Comparison of ENCODE assay signal across 12 cellular contexts in the genomic region with DNA sequence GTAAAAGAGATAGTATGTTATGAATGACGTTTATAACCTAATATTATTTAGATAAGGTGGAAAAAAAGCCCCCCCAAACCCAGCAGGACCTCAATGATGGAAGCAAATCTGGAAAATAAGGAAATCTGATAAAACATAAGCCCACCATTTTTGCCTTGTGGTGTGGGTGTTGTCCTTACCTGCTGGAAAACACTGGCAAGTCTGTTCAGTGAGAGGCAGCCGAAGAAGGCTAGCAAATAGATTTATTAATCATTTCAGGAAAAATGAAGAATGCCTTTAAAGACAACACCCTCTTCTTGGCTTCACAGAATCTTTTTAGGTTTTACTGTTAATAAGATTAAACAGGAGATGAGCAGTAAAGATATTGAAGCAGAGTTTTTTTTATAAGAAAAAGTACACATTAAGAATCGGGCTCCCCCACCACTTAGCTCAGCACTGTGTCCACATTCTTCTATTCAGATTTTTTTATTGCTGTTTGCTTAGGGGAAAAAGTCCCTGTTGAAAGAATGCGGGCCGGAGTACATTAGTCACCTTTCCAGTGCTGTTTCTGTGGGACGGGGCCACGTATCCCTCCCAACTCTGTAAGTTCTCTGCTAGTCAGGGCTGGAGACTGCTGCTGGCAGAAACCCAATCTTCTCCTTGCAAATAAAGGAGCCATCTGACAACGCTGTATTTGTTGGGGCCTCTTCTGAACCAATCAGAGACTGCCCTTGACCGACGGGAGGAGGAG.
DNase-seq lines count a peak whose midpoint lies in the region; ATAC-seq, FAIRE-seq and TF ChIP-seq lines count a peak whose summit lies in the region.
"Had no signal": no experiment of that assay in that cellular context is flagged by ENCODE, and none has a peak within 500 bp of the region (broad histone marks: within the 10 kb centered on the region; RNA-seq: fewer than 3 reads in every experiment).

No MANE protein-coding gene starts in this region.

- no peak for TF ChIP-seq EP300 in suprapubic skin (IDR thresholded peaks at IDR 0.05)

- H3K79me2 ChIP-seq in keratinocyte (ENCODE audit: control insufficient read depth, insufficient read depth, low read length), result no peaks in the 10 kb centered on the region

- H3K36me3 ChIP-seq in keratinocyte (ENCODE audit: control insufficient read depth in 2 of 2, extremely low read depth in 1 of 2, insufficient read depth in 2 of 2, low read length in 2 of 2) (no peaks in the 10 kb centered on the region), upper lobe of right lung (no peaks in the 10 kb centered on the region), suprapubic skin (no peaks in the 10 kb centered on the region)
- H3K36me3 ChIP-seq: right lobe of liver had no signal

- DNase-seq in NCI-H1092 treated with DMSO at 0.1 percent for 48 hours (lab: John Stamatoyannopoulos, UW) (peak; percentile 12), NCI-H1092 (lab: John Stamatoyannopoulos, UW) (no peak), keratinocyte (ENCODE audit: low read depth, low spot score) (peak; percentile 7), upper lobe of right lung (no peak), suprapubic skin (ENCODE audit: low spot score in 2 of 2) (no peak)
- DNase-seq in stimulated activated naive B cell treated with anti-CD40 and anti-IgM and Interleukin-4, amounts not matched to agents 10 μg/mL and 1 μg/mL and 100 μg/mL, for 72 hours, result no peak
- DNase-seq: 8988T, MM.1S had no signal

- H3K27me3 Mint-ChIP-seq in stimulated activated naive B cell treated with anti-CD40 and anti-IgM and Interleukin-4, amounts not matched to agents 10 μg/mL and 1 μg/mL and 100 μg/mL, for 72 hours, result peaks cover 16% of the 10 kb centered on the region in 2 donors

- FAIRE-seq in keratinocyte (lab: Jason Lieb, UNC), result no peak
- FAIRE-seq: GM19239 had no signal

- no peak overlapping the region for H2AFZ ChIP-seq in keratinocyte (ENCODE audit: control insufficient read depth, low read length)

- H3K36me3 Mint-ChIP-seq in stimulated activated naive B cell treated with anti-CD40 and anti-IgM and Interleukin-4, amounts not matched to agents 10 μg/mL and 1 μg/mL and 100 μg/mL, for 72 hours, result peaks cover 0 to 1% of the 10 kb centered on the region in 2 donors

- ATAC-seq in SK-N-SH treated with all-trans-retinoic acid at 6 μM for 48 hours (peak; percentile 47), upper lobe of right lung (peak; percentile 88), HG02970 (IDR thresholded peaks at IDR 0.05; ENCODE audit: low FRiP score, unreplicated experiment) (no peak)
- no peak for ATAC-seq in stimulated activated naive B cell treated with anti-CD40 and anti-IgM and Interleukin-4, amounts not matched to agents 10 μg/mL and 1 μg/mL and 100 μg/mL, for 72 hours (replicated peaks)

- intact Hi-C loops in upper lobe of right lung (cut with DNase I), result no loop called here

- TF ChIP-seq POLR2A in suprapubic skin (IDR thresholded peaks at IDR 0.05), result no peak

- no peaks in the 10 kb centered on the region for H3K9me1 ChIP-seq in keratinocyte (ENCODE audit: control insufficient read depth, extremely low read depth, insufficient read depth, low read length)

- WGBS in suprapubic skin, result 34% methylated on average over 10 of the region's 10 CpGs

- no peaks in the 10 kb centered on the region for H3K4me1 Mint-ChIP-seq in stimulated activated naive B cell treated with anti-CD40 and anti-IgM and Interleukin-4, amounts not matched to agents 10 μg/mL and 1 μg/mL and 100 μg/mL, for 72 hours

- peak overlapping the region; percentile 45 for H3K4me2 ChIP-seq in keratinocyte (ENCODE audit: control insufficient read depth, extremely low read depth, insufficient read depth, low read depth, low read length)

- H3K27me3 ChIP-seq in keratinocyte (ENCODE audit: control insufficient read depth, extremely low read depth, insufficient read depth, low read length) (peaks cover 4% of the 10 kb centered on the region), upper lobe of right lung (peaks cover 7% of the 10 kb centered on the region), suprapubic skin (peaks cover 16% of the 10 kb centered on the region)
- H3K27me3 ChIP-seq: right lobe of liver had no signal

- no peaks in the 10 kb centered on the region for H3K9me3 Mint-ChIP-seq in stimulated activated naive B cell treated with anti-CD40 and anti-IgM and Interleukin-4, amounts not matched to agents 10 μg/mL and 1 μg/mL and 100 μg/mL, for 72 hours

- dilution Hi-C loops in keratinocyte (cut with MboI; ENCODE audit: extremely low pct_ligation_motif_present, low sequenced_read_pairs), result no loop called here

- H3K27ac ChIP-seq in keratinocyte (ENCODE audit: control insufficient read depth, insufficient read depth, low read length) (no peak overlapping the region), upper lobe of right lung (no peak overlapping the region), suprapubic skin (no peak overlapping the region)
- H3K27ac ChIP-seq: right lobe of liver had no signal

- no peak overlapping the region for H3K9ac ChIP-seq in keratinocyte (ENCODE audit: control insufficient read depth, extremely low read depth, insufficient read depth, low read length)

- H3K9me3 ChIP-seq in keratinocyte (ENCODE audit: control insufficient read depth, low read depth, low read length) (no peaks in the 10 kb centered on the region), upper lobe of right lung (no peaks in the 10 kb centered on the region), suprapubic skin (no peaks in the 10 kb centered on the region)
- H3K9me3 ChIP-seq: right lobe of liver had no signal

- TF ChIP-seq CTCF in keratinocyte (optimal IDR thresholded peaks at IDR 0.05 in 1 of 3, IDR thresholded peaks at IDR 0.05 in 1 of 3, conservative IDR thresholded peaks at IDR 0.05 in 1 of 3; ENCODE audit: extremely low read depth in 1 of 3, insufficient read depth in 2 of 3, low read length in 3 of 3) (no peak), upper lobe of right lung (IDR thresholded peaks at IDR 0.05) (no peak), suprapubic skin (IDR thresholded peaks at IDR 0.05) (no peak)

- no peaks in the 10 kb centered on the region for H4K20me1 ChIP-seq in keratinocyte (ENCODE audit: control insufficient read depth, extremely low read depth, insufficient read depth, low read length)

- no peak overlapping the region for H3K4me3 Mint-ChIP-seq in stimulated activated naive B cell treated with anti-CD40 and anti-IgM and Interleukin-4, amounts not matched to agents 10 μg/mL and 1 μg/mL and 100 μg/mL, for 72 hours

- H3K4me3 ChIP-seq in keratinocyte (ENCODE audit: control insufficient read depth in 2 of 3, extremely low read depth in 1 of 3, insufficient read depth in 2 of 3, low read depth in 1 of 3, low read length in 3 of 3), result no peak overlapping the region
- peak overlapping the region; percentile 0 for H3K4me3 ChIP-seq in upper lobe of right lung
- H3K4me3 ChIP-seq in suprapubic skin, result no peak overlapping the region
- H3K4me3 ChIP-seq: right lobe of liver had no signal

- H3K4me1 ChIP-seq in keratinocyte (ENCODE audit: control insufficient read depth, extremely low read depth, insufficient read depth, low read length), result no peaks in the 10 kb centered on the region
- H3K4me1 ChIP-seq in upper lobe of right lung, result peaks cover 3% of the 10 kb centered on the region
- H3K4me1 ChIP-seq in suprapubic skin, result peaks cover 4% of the 10 kb centered on the region
- H3K4me1 ChIP-seq: right lobe of liver had no signal

- H3K27ac Mint-ChIP-seq in stimulated activated naive B cell treated with anti-CD40 and anti-IgM and Interleukin-4, amounts not matched to agents 10 μg/mL and 1 μg/mL and 100 μg/mL, for 72 hours, result no peak overlapping the region

TF ChIP-seq in SK-N-SH treated with all-trans-retinoic acid at 6 μM for 48 hours, 23 proteins besides CTCF, POLR2A, EP300 and RAD21:
- TF ChIP-seq SNAI2 (CRISPR knock-in tag; IDR thresholded peaks at IDR 0.05) (no peak), ZNF70 (CRISPR knock-in tag; IDR thresholded peaks at IDR 0.05) (no peak)
- TF ChIP-seq, protein P1, sequence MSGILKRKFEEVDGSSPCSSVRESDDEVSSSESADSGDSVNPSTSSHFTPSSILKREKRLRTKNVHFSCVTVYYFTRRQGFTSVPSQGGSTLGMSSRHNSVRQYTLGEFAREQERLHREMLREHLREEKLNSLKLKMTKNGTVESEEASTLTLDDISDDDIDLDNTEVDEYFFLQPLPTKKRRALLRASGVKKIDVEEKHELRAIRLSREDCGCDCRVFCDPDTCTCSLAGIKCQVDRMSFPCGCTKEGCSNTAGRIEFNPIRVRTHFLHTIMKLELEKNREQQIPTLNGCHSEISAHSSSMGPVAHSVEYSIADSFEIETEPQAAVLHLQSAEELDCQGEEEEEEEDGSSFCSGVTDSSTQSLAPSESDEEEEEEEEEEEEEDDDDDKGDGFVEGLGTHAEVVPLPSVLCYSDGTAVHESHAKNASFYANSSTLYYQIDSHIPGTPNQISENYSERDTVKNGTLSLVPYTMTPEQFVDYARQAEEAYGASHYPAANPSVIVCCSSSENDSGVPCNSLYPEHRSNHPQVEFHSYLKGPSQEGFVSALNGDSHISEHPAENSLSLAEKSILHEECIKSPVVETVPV (CRISPR knock-in tag; IDR thresholded peaks at IDR 0.05), result no peak

Comparison
In these comparisons a context has a peak if more than half of its experiments do, and no peak if none do; other contexts are left out.
1. DNase-seq: peak in NCI-H1092 treated with DMSO at 0.1 percent for 48 hours (single experiment) and keratinocyte (single experiment); none in NCI-H1092 (single experiment), upper lobe of right lung (single experiment), stimulated activated naive B cell treated with anti-CD40 and anti-IgM and Interleukin-4, amounts not matched to agents 10 μg/mL and 1 μg/mL and 100 μg/mL, for 72 hours (single experiment) and suprapubic skin (0 of 2).
2. ATAC-seq: peak in SK-N-SH treated with all-trans-retinoic acid at 6 μM for 48 hours (single experiment) and upper lobe of right lung (single experiment); none in HG02970 (single experiment) and stimulated activated naive B cell treated with anti-CD40 and anti-IgM and Interleukin-4, amounts not matched to agents 10 μg/mL and 1 μg/mL and 100 μg/mL, for 72 hours (0 of 2).